In the genomic region with DNA sequence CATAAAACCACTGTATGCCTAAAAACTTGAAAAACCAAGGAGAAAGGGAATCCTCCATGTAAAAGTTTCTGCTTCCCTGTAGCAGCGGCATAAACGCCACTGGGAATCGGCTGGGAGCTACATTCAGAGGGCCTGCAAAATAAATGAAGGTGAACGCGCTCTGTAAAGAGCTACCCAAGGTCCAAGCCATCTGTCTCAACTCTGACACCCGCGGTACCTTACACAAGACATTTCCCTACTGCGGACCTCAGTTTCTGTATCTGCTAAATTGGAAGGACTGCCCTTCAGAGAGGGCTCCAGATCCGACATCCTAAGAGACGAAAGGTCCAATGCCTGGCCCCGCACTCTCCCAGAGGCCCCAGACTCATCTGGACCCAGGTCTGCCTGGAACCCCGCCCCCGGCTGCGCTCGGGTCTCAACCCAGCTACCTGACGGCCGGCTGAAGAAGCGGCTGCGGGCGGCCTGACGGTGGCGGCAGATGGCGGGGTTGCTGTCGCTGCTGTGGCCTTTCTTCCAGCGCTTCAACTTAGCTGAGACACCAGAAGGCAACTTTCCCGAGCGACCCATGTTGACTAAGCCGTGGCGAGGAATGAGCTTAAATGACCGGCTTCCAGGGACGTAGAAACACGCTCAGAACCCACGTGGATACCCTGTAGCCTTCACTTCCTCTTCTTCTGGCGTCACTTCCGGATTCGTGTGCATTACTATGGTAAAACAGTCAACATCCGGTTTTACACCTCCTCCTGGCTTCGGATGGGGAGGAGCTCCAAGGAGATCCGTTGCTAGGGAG, we compare ENCODE assay signal across 1 cellular context.
TF ChIP-seq lines count a peak whose summit lies in the region.

A gene with protein sequence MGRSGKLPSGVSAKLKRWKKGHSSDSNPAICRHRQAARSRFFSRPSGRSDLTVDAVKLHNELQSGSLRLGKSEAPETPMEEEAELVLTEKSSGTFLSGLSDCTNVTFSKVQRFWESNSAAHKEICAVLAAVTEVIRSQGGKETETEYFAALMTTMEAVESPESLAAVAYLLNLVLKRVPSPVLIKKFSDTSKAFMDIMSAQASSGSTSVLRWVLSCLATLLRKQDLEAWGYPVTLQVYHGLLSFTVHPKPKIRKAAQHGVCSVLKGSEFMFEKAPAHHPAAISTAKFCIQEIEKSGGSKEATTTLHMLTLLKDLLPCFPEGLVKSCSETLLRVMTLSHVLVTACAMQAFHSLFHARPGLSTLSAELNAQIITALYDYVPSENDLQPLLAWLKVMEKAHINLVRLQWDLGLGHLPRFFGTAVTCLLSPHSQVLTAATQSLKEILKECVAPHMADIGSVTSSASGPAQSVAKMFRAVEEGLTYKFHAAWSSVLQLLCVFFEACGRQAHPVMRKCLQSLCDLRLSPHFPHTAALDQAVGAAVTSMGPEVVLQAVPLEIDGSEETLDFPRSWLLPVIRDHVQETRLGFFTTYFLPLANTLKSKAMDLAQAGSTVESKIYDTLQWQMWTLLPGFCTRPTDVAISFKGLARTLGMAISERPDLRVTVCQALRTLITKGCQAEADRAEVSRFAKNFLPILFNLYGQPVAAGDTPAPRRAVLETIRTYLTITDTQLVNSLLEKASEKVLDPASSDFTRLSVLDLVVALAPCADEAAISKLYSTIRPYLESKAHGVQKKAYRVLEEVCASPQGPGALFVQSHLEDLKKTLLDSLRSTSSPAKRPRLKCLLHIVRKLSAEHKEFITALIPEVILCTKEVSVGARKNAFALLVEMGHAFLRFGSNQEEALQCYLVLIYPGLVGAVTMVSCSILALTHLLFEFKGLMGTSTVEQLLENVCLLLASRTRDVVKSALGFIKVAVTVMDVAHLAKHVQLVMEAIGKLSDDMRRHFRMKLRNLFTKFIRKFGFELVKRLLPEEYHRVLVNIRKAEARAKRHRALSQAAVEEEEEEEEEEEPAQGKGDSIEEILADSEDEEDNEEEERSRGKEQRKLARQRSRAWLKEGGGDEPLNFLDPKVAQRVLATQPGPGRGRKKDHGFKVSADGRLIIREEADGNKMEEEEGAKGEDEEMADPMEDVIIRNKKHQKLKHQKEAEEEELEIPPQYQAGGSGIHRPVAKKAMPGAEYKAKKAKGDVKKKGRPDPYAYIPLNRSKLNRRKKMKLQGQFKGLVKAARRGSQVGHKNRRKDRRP (N-terminal part only) (minus strand): TSS at position 676 of the 790 bp plus-strand sequence. CDS start 109 bp downstream, at position 567.

TF ChIP-seq in K562, 482 proteins besides CTCF, POLR2A, EP300 and RAD21 (continued from another document and continues in another):
- TF ChIP-seq, protein P1, sequence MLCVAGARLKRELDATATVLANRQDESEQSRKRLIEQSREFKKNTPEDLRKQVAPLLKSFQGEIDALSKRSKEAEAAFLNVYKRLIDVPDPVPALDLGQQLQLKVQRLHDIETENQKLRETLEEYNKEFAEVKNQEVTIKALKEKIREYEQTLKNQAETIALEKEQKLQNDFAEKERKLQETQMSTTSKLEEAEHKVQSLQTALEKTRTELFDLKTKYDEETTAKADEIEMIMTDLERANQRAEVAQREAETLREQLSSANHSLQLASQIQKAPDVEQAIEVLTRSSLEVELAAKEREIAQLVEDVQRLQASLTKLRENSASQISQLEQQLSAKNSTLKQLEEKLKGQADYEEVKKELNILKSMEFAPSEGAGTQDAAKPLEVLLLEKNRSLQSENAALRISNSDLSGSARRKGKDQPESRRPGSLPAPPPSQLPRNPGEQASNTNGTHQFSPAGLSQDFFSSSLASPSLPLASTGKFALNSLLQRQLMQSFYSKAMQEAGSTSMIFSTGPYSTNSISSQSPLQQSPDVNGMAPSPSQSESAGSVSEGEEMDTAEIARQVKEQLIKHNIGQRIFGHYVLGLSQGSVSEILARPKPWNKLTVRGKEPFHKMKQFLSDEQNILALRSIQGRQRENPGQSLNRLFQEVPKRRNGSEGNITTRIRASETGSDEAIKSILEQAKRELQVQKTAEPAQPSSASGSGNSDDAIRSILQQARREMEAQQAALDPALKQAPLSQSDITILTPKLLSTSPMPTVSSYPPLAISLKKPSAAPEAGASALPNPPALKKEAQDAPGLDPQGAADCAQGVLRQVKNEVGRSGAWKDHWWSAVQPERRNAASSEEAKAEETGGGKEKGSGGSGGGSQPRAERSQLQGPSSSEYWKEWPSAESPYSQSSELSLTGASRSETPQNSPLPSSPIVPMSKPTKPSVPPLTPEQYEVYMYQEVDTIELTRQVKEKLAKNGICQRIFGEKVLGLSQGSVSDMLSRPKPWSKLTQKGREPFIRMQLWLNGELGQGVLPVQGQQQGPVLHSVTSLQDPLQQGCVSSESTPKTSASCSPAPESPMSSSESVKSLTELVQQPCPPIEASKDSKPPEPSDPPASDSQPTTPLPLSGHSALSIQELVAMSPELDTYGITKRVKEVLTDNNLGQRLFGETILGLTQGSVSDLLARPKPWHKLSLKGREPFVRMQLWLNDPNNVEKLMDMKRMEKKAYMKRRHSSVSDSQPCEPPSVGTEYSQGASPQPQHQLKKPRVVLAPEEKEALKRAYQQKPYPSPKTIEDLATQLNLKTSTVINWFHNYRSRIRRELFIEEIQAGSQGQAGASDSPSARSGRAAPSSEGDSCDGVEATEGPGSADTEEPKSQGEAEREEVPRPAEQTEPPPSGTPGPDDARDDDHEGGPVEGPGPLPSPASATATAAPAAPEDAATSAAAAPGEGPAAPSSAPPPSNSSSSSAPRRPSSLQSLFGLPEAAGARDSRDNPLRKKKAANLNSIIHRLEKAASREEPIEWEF (CRISPR knock-in tag; IDR thresholded peaks at IDR 0.05), result no peak
- no peak for TF ChIP-seq ZNF717 (CRISPR knock-in tag; IDR thresholded peaks at IDR 0.05)
- TF ChIP-seq NCOR1 (IDR thresholded peaks at IDR 0.05), result no peak
- peak; percentile 65; the same call in 1 of the 2 replicates for TF ChIP-seq JUN (IDR thresholded peaks at IDR 0.05; ENCODE audit: borderline replicate concordance, low read depth, low read length)
- TF ChIP-seq JUN (CRISPR knock-in tag; IDR thresholded peaks at IDR 0.05; ENCODE audit: borderline replicate concordance), result no peak
- no peak for TF ChIP-seq MTF1 (CRISPR knock-in tag; IDR thresholded peaks at IDR 0.05; ENCODE audit: borderline replicate concordance)
- 0 out of 2 replicates have a peak, but pooled peaks have one; percentile 60 for TF ChIP-seq ETV5 (CRISPR knock-in tag; IDR thresholded peaks at IDR 0.05; ENCODE audit: low read depth)
- TF ChIP-seq ZNF23 (CRISPR knock-in tag; IDR thresholded peaks at IDR 0.05), result no peak
- TF ChIP-seq ZFP36 (IDR thresholded peaks at IDR 0.05; ENCODE audit: low read depth, low read length, partially characterized antibody), result no peak
- TF ChIP-seq HDAC1 (IDR thresholded peaks at IDR 0.05), result peak; percentile 93 to 100; a peak in 3 of 4 replicates
- TF ChIP-seq, protein P2, sequence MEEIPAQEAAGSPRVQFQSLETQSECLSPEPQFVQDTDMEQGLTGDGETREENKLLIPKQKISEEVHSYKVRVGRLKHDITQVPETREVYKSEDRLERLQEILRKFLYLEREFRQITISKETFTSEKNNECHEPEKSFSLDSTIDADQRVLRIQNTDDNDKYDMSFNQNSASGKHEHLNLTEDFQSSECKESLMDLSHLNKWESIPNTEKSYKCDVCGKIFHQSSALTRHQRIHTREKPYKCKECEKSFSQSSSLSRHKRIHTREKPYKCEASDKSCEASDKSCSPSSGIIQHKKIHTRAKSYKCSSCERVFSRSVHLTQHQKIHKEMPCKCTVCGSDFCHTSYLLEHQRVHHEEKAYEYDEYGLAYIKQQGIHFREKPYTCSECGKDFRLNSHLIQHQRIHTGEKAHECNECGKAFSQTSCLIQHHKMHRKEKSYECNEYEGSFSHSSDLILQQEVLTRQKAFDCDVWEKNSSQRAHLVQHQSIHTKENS (CRISPR knock-in tag; IDR thresholded peaks at IDR 0.05), result no peak
- no peak for TF ChIP-seq CHD4 (IDR thresholded peaks at IDR 0.05; ENCODE audit: insufficient read depth, insufficient replicate concordance, low read depth, low read length, poor library complexity, severe bottlenecking)
- TF ChIP-seq, protein P3, sequence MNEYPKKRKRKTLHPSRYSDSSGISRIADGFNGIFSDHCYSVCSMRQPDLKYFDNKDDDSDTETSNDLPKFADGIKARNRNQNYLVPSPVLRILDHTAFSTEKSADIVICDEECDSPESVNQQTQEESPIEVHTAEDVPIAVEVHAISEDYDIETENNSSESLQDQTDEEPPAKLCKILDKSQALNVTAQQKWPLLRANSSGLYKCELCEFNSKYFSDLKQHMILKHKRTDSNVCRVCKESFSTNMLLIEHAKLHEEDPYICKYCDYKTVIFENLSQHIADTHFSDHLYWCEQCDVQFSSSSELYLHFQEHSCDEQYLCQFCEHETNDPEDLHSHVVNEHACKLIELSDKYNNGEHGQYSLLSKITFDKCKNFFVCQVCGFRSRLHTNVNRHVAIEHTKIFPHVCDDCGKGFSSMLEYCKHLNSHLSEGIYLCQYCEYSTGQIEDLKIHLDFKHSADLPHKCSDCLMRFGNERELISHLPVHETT (CRISPR knock-in tag; conservative IDR thresholded peaks at IDR 0.05 in 1 of 2, IDR thresholded peaks at IDR 0.05 in 1 of 2), result no peak
- TF ChIP-seq CREBBP (IDR thresholded peaks at IDR 0.05; ENCODE audit: low read depth, low read length), result no peak
- TF ChIP-seq, protein P4, sequence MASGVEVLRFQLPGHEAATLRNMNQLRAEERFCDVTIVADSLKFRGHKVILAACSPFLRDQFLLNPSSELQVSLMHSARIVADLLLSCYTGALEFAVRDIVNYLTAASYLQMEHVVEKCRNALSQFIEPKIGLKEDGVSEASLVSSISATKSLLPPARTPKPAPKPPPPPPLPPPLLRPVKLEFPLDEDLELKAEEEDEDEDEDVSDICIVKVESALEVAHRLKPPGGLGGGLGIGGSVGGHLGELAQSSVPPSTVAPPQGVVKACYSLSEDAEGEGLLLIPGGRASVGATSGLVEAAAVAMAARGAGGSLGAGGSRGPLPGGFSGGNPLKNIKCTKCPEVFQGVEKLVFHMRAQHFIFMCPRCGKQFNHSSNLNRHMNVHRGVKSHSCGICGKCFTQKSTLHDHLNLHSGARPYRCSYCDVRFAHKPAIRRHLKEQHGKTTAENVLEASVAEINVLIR (CRISPR knock-in tag; IDR thresholded peaks at IDR 0.05), result peak; percentile 55; the same call in 1 of the 2 replicates
- TF ChIP-seq SREBF1 (IDR thresholded peaks at IDR 0.05; ENCODE audit: borderline replicate concordance, low read depth, low read length), result no peak
- no peak for TF ChIP-seq MBD2 (IDR thresholded peaks at IDR 0.05; ENCODE audit: borderline replicate concordance, low read depth)
- no peak for TF ChIP-seq BRD9 (IDR thresholded peaks at IDR 0.05; ENCODE audit: low read depth, partially characterized antibody)
- TF ChIP-seq, protein P5, sequence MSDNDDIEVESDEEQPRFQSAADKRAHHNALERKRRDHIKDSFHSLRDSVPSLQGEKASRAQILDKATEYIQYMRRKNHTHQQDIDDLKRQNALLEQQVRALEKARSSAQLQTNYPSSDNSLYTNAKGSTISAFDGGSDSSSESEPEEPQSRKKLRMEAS (CRISPR knock-in tag; IDR thresholded peaks at IDR 0.05), result peak; percentile 91
- TF ChIP-seq, protein P6, sequence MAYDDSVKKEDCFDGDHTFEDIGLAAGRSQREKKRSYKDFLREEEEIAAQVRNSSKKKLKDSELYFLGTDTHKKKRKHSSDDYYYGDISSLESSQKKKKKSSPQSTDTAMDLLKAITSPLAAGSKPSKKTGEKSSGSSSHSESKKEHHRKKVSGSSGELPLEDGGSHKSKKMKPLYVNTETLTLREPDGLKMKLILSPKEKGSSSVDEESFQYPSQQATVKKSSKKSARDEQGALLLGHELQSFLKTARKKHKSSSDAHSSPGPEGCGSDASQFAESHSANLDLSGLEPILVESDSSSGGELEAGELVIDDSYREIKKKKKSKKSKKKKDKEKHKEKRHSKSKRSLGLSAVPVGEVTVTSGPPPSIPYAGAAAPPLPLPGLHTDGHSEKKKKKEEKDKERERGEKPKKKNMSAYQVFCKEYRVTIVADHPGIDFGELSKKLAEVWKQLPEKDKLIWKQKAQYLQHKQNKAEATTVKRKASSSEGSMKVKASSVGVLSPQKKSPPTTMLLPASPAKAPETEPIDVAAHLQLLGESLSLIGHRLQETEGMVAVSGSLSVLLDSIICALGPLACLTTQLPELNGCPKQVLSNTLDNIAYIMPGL (CRISPR knock-in tag; IDR thresholded peaks at IDR 0.05), result no peak
- TF ChIP-seq TSC22D4 (tag; IDR thresholded peaks at IDR 0.05), result no peak
- no peak for TF ChIP-seq XRCC3 (IDR thresholded peaks at IDR 0.05)
- TF ChIP-seq SMARCB1 (IDR thresholded peaks at IDR 0.05; ENCODE audit: insufficient read length, low read depth), result no peak
- TF ChIP-seq MYC (IDR thresholded peaks at IDR 0.05; ENCODE audit: low read depth, low read length), result peak; percentile 91
- TF ChIP-seq MYC (CRISPR knock-in tag; IDR thresholded peaks at IDR 0.05; ENCODE audit: borderline replicate concordance, low read depth), result no peak
- TF ChIP-seq, protein P7, sequence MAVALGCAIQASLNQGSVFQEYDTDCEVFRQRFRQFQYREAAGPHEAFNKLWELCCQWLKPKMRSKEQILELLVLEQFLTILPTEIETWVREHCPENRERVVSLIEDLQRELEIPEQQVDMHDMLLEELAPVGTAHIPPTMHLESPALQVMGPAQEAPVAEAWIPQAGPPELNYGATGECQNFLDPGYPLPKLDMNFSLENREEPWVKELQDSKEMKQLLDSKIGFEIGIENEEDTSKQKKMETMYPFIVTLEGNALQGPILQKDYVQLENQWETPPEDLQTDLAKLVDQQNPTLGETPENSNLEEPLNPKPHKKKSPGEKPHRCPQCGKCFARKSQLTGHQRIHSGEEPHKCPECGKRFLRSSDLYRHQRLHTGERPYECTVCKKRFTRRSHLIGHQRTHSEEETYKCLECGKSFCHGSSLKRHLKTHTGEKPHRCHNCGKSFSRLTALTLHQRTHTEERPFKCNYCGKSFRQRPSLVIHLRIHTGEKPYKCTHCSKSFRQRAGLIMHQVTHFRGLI (CRISPR knock-in tag; IDR thresholded peaks at IDR 0.05), result no peak
- no peak for TF ChIP-seq RBM17 (IDR thresholded peaks at IDR 0.05; ENCODE audit: borderline replicate concordance, low read depth, low read length)
- peak in 1 of 2 experiments; percentile 87; a peak in 1 of 4 replicates for TF ChIP-seq CSDE1 (IDR thresholded peaks at IDR 0.05)
- no peak for TF ChIP-seq MTA1 (IDR thresholded peaks at IDR 0.05; ENCODE audit: borderline replicate concordance)
- no peak for TF ChIP-seq HSF4 (CRISPR knock-in tag; IDR thresholded peaks at IDR 0.05; ENCODE audit: borderline replicate concordance)
- TF ChIP-seq, protein P8, sequence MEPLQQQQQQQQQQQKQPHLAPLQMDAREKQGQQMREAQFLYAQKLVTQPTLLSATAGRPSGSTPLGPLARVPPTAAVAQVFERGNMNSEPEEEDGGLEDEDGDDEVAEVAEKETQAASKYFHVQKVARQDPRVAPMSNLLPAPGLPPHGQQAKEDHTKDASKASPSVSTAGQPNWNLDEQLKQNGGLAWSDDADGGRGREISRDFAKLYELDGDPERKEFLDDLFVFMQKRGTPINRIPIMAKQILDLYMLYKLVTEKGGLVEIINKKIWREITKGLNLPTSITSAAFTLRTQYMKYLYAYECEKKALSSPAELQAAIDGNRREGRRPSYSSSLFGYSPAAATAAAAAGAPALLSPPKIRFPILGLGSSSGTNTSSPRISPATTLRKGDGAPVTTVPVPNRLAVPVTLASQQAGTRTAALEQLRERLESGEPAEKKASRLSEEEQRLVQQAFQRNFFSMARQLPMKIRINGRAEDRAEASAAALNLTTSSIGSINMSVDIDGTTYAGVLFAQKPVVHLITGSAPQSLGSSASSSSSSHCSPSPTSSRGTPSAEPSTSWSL (CRISPR knock-in tag; IDR thresholded peaks at IDR 0.05; ENCODE audit: borderline replicate concordance), result no peak
